8 cellular contexts compared by ENCODE assay signal in the genomic region with DNA sequence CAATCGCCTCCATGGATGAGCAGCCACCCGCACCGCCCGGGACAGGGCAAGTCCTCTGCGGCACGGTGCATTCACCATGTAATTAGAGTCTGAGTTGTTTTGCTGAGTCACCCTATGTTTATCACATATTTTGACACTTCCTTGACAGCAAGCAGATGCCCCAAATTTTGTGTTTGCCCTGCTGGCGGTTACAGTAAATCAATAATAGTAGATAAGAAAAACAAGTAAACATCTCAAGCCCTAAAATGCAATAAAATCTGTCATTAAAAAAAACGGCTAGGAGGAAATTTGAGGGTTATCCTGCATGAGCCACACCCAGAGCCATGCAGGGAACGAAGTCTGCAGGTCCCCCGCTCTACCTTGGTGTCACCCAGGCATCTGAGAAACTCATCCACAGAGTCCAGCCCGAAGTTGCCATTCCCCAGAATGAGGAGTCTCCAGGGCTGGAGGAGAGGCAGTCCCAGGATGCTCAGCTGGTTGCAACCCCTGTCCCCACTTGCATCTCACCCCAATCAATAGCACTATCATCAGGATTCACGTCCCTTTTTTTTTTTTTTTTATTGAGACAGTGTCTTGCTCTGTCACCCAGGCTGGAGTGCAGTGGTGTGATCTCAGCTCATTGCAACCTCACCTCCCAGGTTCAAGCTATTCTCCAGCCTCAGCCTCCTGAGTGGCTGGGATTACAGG. TPM values are rescaled to one million over a fixed set of nuclear protein-coding genes. Genes with fewer than 3 reads are reported as not detected.
DNase-seq lines count a peak whose midpoint lies in the region; ATAC-seq and TF ChIP-seq lines count a peak whose summit lies in the region.

No MANE protein-coding gene starts in this region.

- H3K4me3 Mint-ChIP-seq in central memory CD8-positive, alpha-beta T cell: peak overlapping the region; percentile 67
- H3K4me3 Mint-ChIP-seq in neural crest cell: peak overlapping the region; percentile 20

- H3K4me3 ChIP-seq in dorsolateral prefrontal cortex: no peak overlapping the region

- DNase-seq in NCI-H748 (lab: John Stamatoyannopoulos, UW; ENCODE audit: unreplicated experiment) (peak; percentile 45), NCI-H748 treated with DMSO at 0.1 percent for 48 hours (lab: John Stamatoyannopoulos, UW) (no peak), NCI-H2171 (lab: John Stamatoyannopoulos, UW) (peak; percentile 42), neural crest cell (ENCODE audit: low read depth, low spot score) (no peak), dorsolateral prefrontal cortex (no peak), RPMI8226 (no peak), mucosa of gallbladder (ENCODE audit: low spot score) (no peak)
- DNase-seq in central memory CD8-positive, alpha-beta T cell (ENCODE audit: low spot score in 2 of 2): peak in 1 of 2 donors; percentile 20

- H3K4me1 Mint-ChIP-seq in central memory CD8-positive, alpha-beta T cell: peaks cover 33% of the 10 kb centered on the region
- H3K4me1 Mint-ChIP-seq in neural crest cell: peaks cover 24% of the 10 kb centered on the region

- intact Hi-C loops in dorsolateral prefrontal cortex (cut with DNase I): no loop called here

- no peak for TF ChIP-seq CTCF in neural crest cell (conservative IDR thresholded peaks at IDR 0.05)
- no peak for TF ChIP-seq CTCF in dorsolateral prefrontal cortex (IDR thresholded peaks at IDR 0.05 in 54 of 56, conservative IDR thresholded peaks at IDR 0.05 in 2 of 56; ENCODE audit: low read depth in 1 of 56, partially characterized antibody in 56 of 56)

- no peaks in the 10 kb centered on the region for H3K36me3 Mint-ChIP-seq in central memory CD8-positive, alpha-beta T cell (ENCODE audit: insufficient read depth)
- no peaks in the 10 kb centered on the region for H3K36me3 Mint-ChIP-seq in neural crest cell (ENCODE audit: low read depth)

- H3K27ac Mint-ChIP-seq in central memory CD8-positive, alpha-beta T cell (ENCODE audit: low read depth): peak overlapping the region; percentile 90
- peak overlapping the region; percentile 93 for H3K27ac Mint-ChIP-seq in neural crest cell (ENCODE audit: unreplicated experiment)

- H3K27me3 ChIP-seq in dorsolateral prefrontal cortex: no peaks in the 10 kb centered on the region

- no peaks in the 10 kb centered on the region for H3K27me3 Mint-ChIP-seq in central memory CD8-positive, alpha-beta T cell
- H3K27me3 Mint-ChIP-seq in neural crest cell (ENCODE audit: low read depth): no peaks in the 10 kb centered on the region

- no peak overlapping the region for H3K27ac ChIP-seq in dorsolateral prefrontal cortex

- no peaks in the 10 kb centered on the region for H3K9me3 Mint-ChIP-seq in central memory CD8-positive, alpha-beta T cell
- H3K9me3 Mint-ChIP-seq in neural crest cell: no peaks in the 10 kb centered on the region

- peak; percentile 92 for ATAC-seq in central memory CD8-positive, alpha-beta T cell (replicated peaks; ENCODE audit: extremely low read depth, poor library complexity, severe bottlenecking)

RNA-seq across cellular contexts. Expression of a gene that starts 16.5 kb away (rescaled TPM):
- total RNA-seq in neural crest cell: not detected in 2 replicates
- 1 to 10 TPM in 119 of 120 experiments, under 1 TPM in 1; 0.86 to 9.8 (median 3.5) TPM for total RNA-seq in dorsolateral prefrontal cortex
- total RNA-seq in mucosa of gallbladder: 61.0 TPM

RNA-seq across cellular contexts. Expression of a gene that starts 50.7 kb away (rescaled TPM):
- 46.1 and 54.0 TPM in 2 replicates for total RNA-seq in neural crest cell
- 100 to 1,000 TPM in 82 of 120 experiments, 10 to 100 TPM in 38; 68.5 to 146 (median 109) TPM for total RNA-seq in dorsolateral prefrontal cortex
- total RNA-seq in mucosa of gallbladder: 217 TPM

Comparison
In these comparisons a context has a peak if more than half of its experiments do, and no peak if none do; other contexts are left out.
1. DNase-seq: peak in NCI-H748 (single experiment) and NCI-H2171 (single experiment); none in NCI-H748 treated with DMSO at 0.1 percent for 48 hours (single experiment), neural crest cell (single experiment), dorsolateral prefrontal cortex (0 of 10), RPMI8226 (single experiment) and mucosa of gallbladder (single experiment).